8 cellular contexts compared by ENCODE assay signal in genomic region chr4:26860157-26860921, GRCh38. TPM values are rescaled to one million over a fixed set of nuclear protein-coding genes. Genes with fewer than 3 reads are reported as not detected.
DNase-seq lines count a peak whose midpoint lies in the region; ATAC-seq and TF ChIP-seq lines count a peak whose summit lies in the region.

STIM2 (plus strand) TSS chr4:26860841.

- peaks cover 35 to 53% (median 49%) of the 10 kb centered on the region in 3 donors for H3K4me1 Mint-ChIP-seq in IgD-negative memory B cell

- DNase-seq in DMS153 treated with DMSO at 0.1 percent for 48 hours (lab: John Stamatoyannopoulos, UW; ENCODE audit: unreplicated experiment): peak; percentile 52
- peak; percentile 71 for DNase-seq in OCI-M2 (lab: John Stamatoyannopoulos, UW; ENCODE audit: unreplicated experiment)
- peak; percentile 98 for DNase-seq in activated T-cell treated with anti-CD3 and anti-CD28 coated beads for 4 hours
- peak; percentile 97 for DNase-seq in epithelial cell of esophagus (ENCODE audit: low read depth)
- peak; percentile 96 to 100 (median 98) for DNase-seq in mucosa of descending colon
- DNase-seq in stimulated activated CD8-positive, alpha-beta memory T cell treated with anti-CD3 and anti-CD28 coated beads, Interleukin-4, amount 100 ng/mL, for 24 hours (ENCODE audit: low read depth): peak; percentile 96

- intact Hi-C loops in mucosa of descending colon (cut with DNase I, micrococcal nuclease): loop anchor here in 1 of 2 donors (10.0 kb wide), 1 partner anchor 144 kb away; no protein-coding TSS in a partner anchor

- H3K27me3 Mint-ChIP-seq in IgD-negative memory B cell: no peaks in the 10 kb centered on the region

- no peaks in the 10 kb centered on the region for H3K36me3 ChIP-seq in mucosa of descending colon (ENCODE audit: low read depth)

- peaks cover 31% of the 10 kb centered on the region for H3K4me1 ChIP-seq in mucosa of descending colon (ENCODE audit: low read depth)

- H3K9me3 Mint-ChIP-seq in IgD-negative memory B cell: peaks cover 0 to 2% (median 2%) of the 10 kb centered on the region in 3 donors

- peak within 1 kb of the TSS; percentile 94 to 99 (median 99) for H3K27ac Mint-ChIP-seq in IgD-negative memory B cell

- H3K36me3 Mint-ChIP-seq in IgD-negative memory B cell: no peaks in the 10 kb centered on the region

- ATAC-seq in GM21529 (IDR thresholded peaks at IDR 0.05; ENCODE audit: unreplicated experiment) (peak; percentile 58), mucosa of descending colon (peak; percentile 83)

- TF ChIP-seq CTCF in epithelial cell of esophagus (IDR thresholded peaks at IDR 0.05; ENCODE audit: insufficient read depth, low read depth, low read length, missing control alignments): peak; percentile 22
- no peak for TF ChIP-seq CTCF in mucosa of descending colon (IDR thresholded peaks at IDR 0.05)

- H3K4me3 Mint-ChIP-seq in IgD-negative memory B cell: peak within 1 kb of the TSS; percentile 91 to 100 (median 96)

- no peaks in the 10 kb centered on the region for H3K9me3 ChIP-seq in mucosa of descending colon

- H3K4me3 ChIP-seq in epithelial cell of esophagus (ENCODE audit: low read length): peak within 1 kb of the TSS; percentile 82
- H3K4me3 ChIP-seq in mucosa of descending colon: peak within 1 kb of the TSS; percentile 90

RNA-seq across cellular contexts. Expression of gene STIM2, which starts in this region (rescaled TPM):
- 22.4 TPM for polyA plus RNA-seq in IgD-negative memory B cell
- 10 to 100 TPM; 22.2 to 32.4 (median 23.5) TPM for total RNA-seq in mucosa of descending colon

Comparison
In these comparisons a context has a peak if more than half of its experiments do, and no peak if none do; other contexts are left out.
1. Peak in every context shown above with its lines: DNase-seq, ATAC-seq and H3K4me3 ChIP-seq.